11 cellular contexts compared by ENCODE assay signal in the genomic region with DNA sequence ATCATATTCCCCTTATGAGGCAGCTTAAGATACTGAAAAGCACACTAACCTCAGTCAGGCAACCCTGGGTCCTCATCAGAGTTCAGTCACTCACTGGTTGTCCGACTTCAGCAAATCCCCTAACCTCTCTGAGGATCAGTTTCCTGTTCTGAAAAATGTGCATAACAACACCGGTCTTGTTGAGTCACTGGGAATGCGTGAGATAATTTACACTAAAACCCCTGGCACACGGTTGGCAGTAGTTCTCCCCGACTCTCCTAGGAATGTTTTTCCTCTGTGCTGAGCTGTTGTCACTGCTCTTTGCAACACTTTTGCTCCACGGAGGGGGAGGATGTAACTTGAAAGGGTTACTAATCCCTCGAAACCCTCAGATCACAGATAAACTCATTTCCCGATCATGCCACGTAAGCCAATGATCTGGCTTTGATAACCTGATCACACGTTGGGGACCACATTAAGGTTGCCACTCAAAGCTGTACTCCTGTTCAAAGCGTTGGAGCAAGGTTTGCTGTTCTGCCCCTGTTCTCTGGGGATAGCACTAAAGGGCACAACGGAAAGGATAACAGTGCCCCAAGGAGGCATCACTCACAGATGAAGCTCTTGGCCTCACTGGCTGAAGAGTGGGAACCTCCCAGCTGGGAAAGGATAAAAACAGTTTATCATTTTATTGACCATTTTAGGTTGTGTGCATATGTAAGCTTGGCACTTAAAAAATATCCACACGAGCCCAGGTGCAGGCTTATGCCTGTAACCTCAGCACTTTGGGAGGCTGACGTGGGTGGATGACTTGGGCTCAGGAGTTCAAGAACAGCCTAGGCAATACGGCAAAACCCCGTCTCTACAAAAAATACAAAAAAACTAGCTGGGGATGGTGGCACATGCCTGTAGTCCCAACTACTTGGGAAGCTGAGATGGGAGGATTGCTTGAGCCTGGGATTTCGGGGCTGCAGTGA. TPM values are rescaled to one million over a fixed set of nuclear protein-coding genes. Genes with fewer than 3 reads are reported as not detected.
DNase-seq lines count a peak whose midpoint lies in the region; ATAC-seq lines count a peak whose summit lies in the region.
"Had no signal": no experiment of that assay in that cellular context is flagged by ENCODE, and none has a peak within 500 bp of the region (broad histone marks: within the 10 kb centered on the region; RNA-seq: fewer than 3 reads in every experiment).

No MANE protein-coding gene starts in this region.

- ATAC-seq in activated T-cell treated with anti-CD3 and anti-CD28 coated beads, Interleukin-2, amount 50 U/mL, for 4 hours = peak; percentile 81
- ATAC-seq in stimulated activated naive CD8-positive, alpha-beta T cell treated with anti-CD3 and anti-CD28 coated beads, Interleukin-15, Interleukin-2, amounts not matched to agents 100 U/mL and 50 U/mL, for 24 hours = peak; percentile 87
- no peak for ATAC-seq in HG03108 (IDR thresholded peaks at IDR 0.05; ENCODE audit: unreplicated experiment)

- no peaks in the 10 kb centered on the region for H3K36me3 Mint-ChIP-seq in activated T-cell treated with anti-CD3 and anti-CD28 coated beads, Interleukin-2, amount 50 U/mL, for 4 hours (ENCODE audit: insufficient read depth)

- H3K4me1 Mint-ChIP-seq in activated T-cell treated with anti-CD3 and anti-CD28 coated beads, Interleukin-2, amount 50 U/mL, for 4 hours (ENCODE audit: low read depth) = peaks cover 61% of the 10 kb centered on the region

- peak; percentile 81 for DNase-seq in activated effector memory CD4-positive, alpha-beta T cell treated with anti-CD3 and anti-CD28 coated beads, Interleukin-2, amount 50 U/mL, for 16 hours
- DNase-seq in activated effector memory CD4-positive, alpha-beta T cell treated with Interleukin-2 at 50 U/mL for 16 hours = no peak
- peak; percentile 44 for DNase-seq in activated T-cell treated with anti-CD3 and anti-CD28 coated beads, Interleukin-2, amount 50 U/mL, for 4 hours
- DNase-seq in iris pigment epithelial cell (ENCODE audit: low read depth) = peak; percentile 73
- DNase-seq in stimulated activated naive CD8-positive, alpha-beta T cell treated with anti-CD3 and anti-CD28 coated beads, Interleukin-15, Interleukin-2, amounts not matched to agents 100 U/mL and 50 U/mL, for 24 hours = peak; percentile 70
- no peak for DNase-seq in GM19240 (ENCODE audit: insufficient read length, low spot score)
- DNase-seq in NCI-H2171 treated with DMSO at 0.1 percent for 48 hours (lab: John Stamatoyannopoulos, UW) = no peak
- DNase-seq: NCI-H187 treated with DMSO at 0.1 percent for 48 hours, posterior cingulate gyrus, testis had no signal

- H3K9me3 Mint-ChIP-seq in activated T-cell treated with anti-CD3 and anti-CD28 coated beads, Interleukin-2, amount 50 U/mL, for 4 hours = no peaks in the 10 kb centered on the region

- no peaks in the 10 kb centered on the region for H3K27me3 Mint-ChIP-seq in activated T-cell treated with anti-CD3 and anti-CD28 coated beads, Interleukin-2, amount 50 U/mL, for 4 hours (ENCODE audit: low read depth)

- peak overlapping the region; percentile 68 for H3K4me3 Mint-ChIP-seq in activated T-cell treated with anti-CD3 and anti-CD28 coated beads, Interleukin-2, amount 50 U/mL, for 4 hours

RNA-seq across cellular contexts. Expression of a gene that starts 5.0 kb away (rescaled TPM):
- 100 to 1,000 TPM; 231 to 261 (median 237) TPM for total RNA-seq in activated T-cell treated with anti-CD3 and anti-CD28 coated beads, Interleukin-2, amount 50 U/mL, for 4 hours

RNA-seq across cellular contexts. Expression of a gene that starts 21.6 kb away (rescaled TPM):
- total RNA-seq in activated T-cell treated with anti-CD3 and anti-CD28 coated beads, Interleukin-2, amount 50 U/mL, for 4 hours = 100 to 1,000 TPM; 639 to 698 (median 653) TPM

Comparison
In these comparisons a context has a peak if more than half of its experiments do, and no peak if none do; other contexts are left out.
1. DNase-seq: peak in activated effector memory CD4-positive, alpha-beta T cell treated with anti-CD3 and anti-CD28 coated beads, Interleukin-2, amount 50 U/mL, for 16 hours (single experiment), activated T-cell treated with anti-CD3 and anti-CD28 coated beads, Interleukin-2, amount 50 U/mL, for 4 hours (single experiment), iris pigment epithelial cell (single experiment) and stimulated activated naive CD8-positive, alpha-beta T cell treated with anti-CD3 and anti-CD28 coated beads, Interleukin-15, Interleukin-2, amounts not matched to agents 100 U/mL and 50 U/mL, for 24 hours (single experiment); none in activated effector memory CD4-positive, alpha-beta T cell treated with Interleukin-2 at 50 U/mL for 16 hours (single experiment), GM19240 (single experiment) and NCI-H2171 treated with DMSO at 0.1 percent for 48 hours (single experiment).